Comparison of ENCODE assay signal across 19 cellular contexts in genomic region chrX:71537743-71538142, GRCh38. TPM values are rescaled to one million over a fixed set of nuclear protein-coding genes. Genes with fewer than 3 reads are reported as not detected.
DNase-seq lines count a peak whose midpoint lies in the region; ATAC-seq and TF ChIP-seq lines count a peak whose summit lies in the region.
"Had no signal": no experiment of that assay in that cellular context is flagged by ENCODE, and none has a peak within 500 bp of the region (broad histone marks: within the 10 kb centered on the region; RNA-seq: fewer than 3 reads in every experiment).

No MANE protein-coding gene starts in this region.

- H3K4me1 ChIP-seq in HEK293 (ENCODE audit: control insufficient read depth, insufficient read depth, low read length), result peaks cover 23% of the 10 kb centered on the region

- no peak overlapping the region for H3K27ac ChIP-seq in HEK293 (ENCODE audit: extremely low read depth, low read depth, low read length)
- H3K27ac ChIP-seq: BLaER1 treated with 17β-estradiol and CSF1 and Interleukin-3, amounts not matched to agents 10 nM and 100 nM; tibial artery; WERI-Rb-1 had no signal

- no peak overlapping the region for H3K27ac Mint-ChIP-seq in T-helper 2 cell treated with Interferon-gamma antibody and Interleukin-4, amounts not matched to agents 5 μg/mL and 100 μg/mL, for 36 hours
- H3K27ac Mint-ChIP-seq in activated T-helper 2 cell treated with anti-CD3 and anti-CD28 coated beads, Interferon-gamma antibody, Interleukin-2, Interleukin-4, amounts not matched to agents 10 μg/mL and 5 μg/mL and 100 μg/mL, durations not matched to agents 14 hours and 24 hours and 36 hours, result peak overlapping the region; percentile 28
- H3K27ac Mint-ChIP-seq in natural killer cell (peak overlapping the region; percentile 53 to 97), CD14-positive monocyte (peak overlapping the region in 1 of 7 donors; percentile 21)

- no peak for DNase-seq in T-helper 2 cell treated with Interferon-gamma antibody and Interleukin-4, amounts not matched to agents 5 μg/mL and 100 μg/mL, for 36 hours (ENCODE audit: low spot score)
- DNase-seq in T-helper 2 cell (no peak), natural killer cell (no peak), CD14-positive monocyte (ENCODE audit: low spot score) (no peak), activated gamma-delta T cell treated with Interleukin-2 at 50 U/mL for 16 hours (no peak), NCI-H146 (lab: John Stamatoyannopoulos, UW) (no peak)
- no peak for DNase-seq in activated T-helper 2 cell treated with anti-CD3 and anti-CD28 coated beads, Interferon-gamma antibody, Interleukin-2, Interleukin-4, amounts not matched to agents 10 μg/mL and 5 μg/mL and 100 μg/mL, durations not matched to agents 14 hours and 24 hours and 36 hours (ENCODE audit: low spot score)
- DNase-seq: 8988T; activated CD8-positive, alpha-beta memory T cell treated with anti-CD3 and anti-CD28 coated beads, Interleukin-2, amount 50 U/mL, for 4 hours; anterior cingulate cortex; foreskin fibroblast; NCI-H1105 treated with DMSO at 0.1 percent for 48 hours; NCI-H2171 treated with DMSO at 0.1 percent for 48 hours; stimulated activated CD4-positive, alpha-beta T cell treated with anti-CD3 and anti-CD28 coated beads, Interleukin-2, amount 100 ng/mL, for 48 hours; tibial artery; WERI-Rb-1 had no signal

- H3K4me3 Mint-ChIP-seq in T-helper 2 cell treated with Interferon-gamma antibody and Interleukin-4, amounts not matched to agents 5 μg/mL and 100 μg/mL, for 36 hours, result peak overlapping the region; percentile 73
- peak overlapping the region; percentile 72 for H3K4me3 Mint-ChIP-seq in activated T-helper 2 cell treated with anti-CD3 and anti-CD28 coated beads, Interferon-gamma antibody, Interleukin-2, Interleukin-4, amounts not matched to agents 10 μg/mL and 5 μg/mL and 100 μg/mL, durations not matched to agents 14 hours and 24 hours and 36 hours (ENCODE audit: low read depth)
- H3K4me3 Mint-ChIP-seq in natural killer cell (peak overlapping the region; percentile 77), CD14-positive monocyte (no peak overlapping the region)

- POLR2A ChIA-PET in HEK293 (lab: Yijun Ruan, JAX), result no interaction called here

- H3K27me3 Mint-ChIP-seq in T-helper 2 cell treated with Interferon-gamma antibody and Interleukin-4, amounts not matched to agents 5 μg/mL and 100 μg/mL, for 36 hours (ENCODE audit: low read depth), result no peaks in the 10 kb centered on the region
- H3K27me3 Mint-ChIP-seq in activated T-helper 2 cell treated with anti-CD3 and anti-CD28 coated beads, Interferon-gamma antibody, Interleukin-2, Interleukin-4, amounts not matched to agents 10 μg/mL and 5 μg/mL and 100 μg/mL, durations not matched to agents 14 hours and 24 hours and 36 hours (ENCODE audit: low read depth), result no peaks in the 10 kb centered on the region
- H3K27me3 Mint-ChIP-seq in natural killer cell (ENCODE audit: low read depth in 2 of 2) (no peaks in the 10 kb centered on the region), CD14-positive monocyte (ENCODE audit: low read depth in 3 of 3) (peaks cover 0 to 10% (median 0%) of the 10 kb centered on the region in 3 donors)

- H3K9me3 ChIP-seq in HEK293 (ENCODE audit: control insufficient read depth, insufficient read depth, low read depth, low read length), result no peaks in the 10 kb centered on the region
- H3K9me3 ChIP-seq: tibial artery had no signal

- H3K4me3 ChIP-seq in HEK293 (ENCODE audit: low read depth, low read length), result no peak overlapping the region
- H3K4me3 ChIP-seq: BLaER1 treated with 17β-estradiol and CSF1 and Interleukin-3, amounts not matched to agents 10 nM and 100 nM; tibial artery had no signal

- H3K36me3 ChIP-seq in HEK293 (ENCODE audit: control insufficient read depth in 2 of 2, insufficient read depth in 1 of 2, low read length in 2 of 2), result peaks cover 6 to 14% of the 10 kb centered on the region in 2 experiments
- H3K36me3 ChIP-seq: tibial artery had no signal

- peaks cover 40% of the 10 kb centered on the region for H3K4me1 Mint-ChIP-seq in T-helper 2 cell treated with Interferon-gamma antibody and Interleukin-4, amounts not matched to agents 5 μg/mL and 100 μg/mL, for 36 hours (ENCODE audit: low read depth)
- peaks cover 30% of the 10 kb centered on the region for H3K4me1 Mint-ChIP-seq in activated T-helper 2 cell treated with anti-CD3 and anti-CD28 coated beads, Interferon-gamma antibody, Interleukin-2, Interleukin-4, amounts not matched to agents 10 μg/mL and 5 μg/mL and 100 μg/mL, durations not matched to agents 14 hours and 24 hours and 36 hours (ENCODE audit: low read depth)
- H3K4me1 Mint-ChIP-seq in natural killer cell, result peaks cover 40 to 52% of the 10 kb centered on the region in 2 donors
- peaks cover 53% of the 10 kb centered on the region for H3K4me1 Mint-ChIP-seq in CD14-positive monocyte

- no peak for ATAC-seq in natural killer cell
- ATAC-seq: left lobe of liver had no signal

- H3K36me3 Mint-ChIP-seq in T-helper 2 cell treated with Interferon-gamma antibody and Interleukin-4, amounts not matched to agents 5 μg/mL and 100 μg/mL, for 36 hours (ENCODE audit: low read depth), result peaks cover 63% of the 10 kb centered on the region
- peaks cover 77% of the 10 kb centered on the region for H3K36me3 Mint-ChIP-seq in activated T-helper 2 cell treated with anti-CD3 and anti-CD28 coated beads, Interferon-gamma antibody, Interleukin-2, Interleukin-4, amounts not matched to agents 10 μg/mL and 5 μg/mL and 100 μg/mL, durations not matched to agents 14 hours and 24 hours and 36 hours (ENCODE audit: low read depth)
- H3K36me3 Mint-ChIP-seq in natural killer cell, result peaks cover 16% of the 10 kb centered on the region
- H3K36me3 Mint-ChIP-seq in CD14-positive monocyte, result peaks cover 7 to 12% of the 10 kb centered on the region in 2 donors

- no peak for TF ChIP-seq CTCF in HEK293 (tag by site-specific recombination; IDR thresholded peaks at IDR 0.05)
- no peak for TF ChIP-seq CTCF in natural killer cell (IDR thresholded peaks at IDR 0.05)
- no peak for TF ChIP-seq CTCF in CD14-positive monocyte (IDR thresholded peaks at IDR 0.05)

- intact Hi-C loops in activated T-helper 2 cell treated with anti-CD3 and anti-CD28 coated beads, Interferon-gamma antibody, Interleukin-2, Interleukin-4, amounts not matched to agents 10 μg/mL and 5 μg/mL and 100 μg/mL, durations not matched to agents 14 hours and 24 hours and 36 hours (cut with micrococcal nuclease), result loop anchor here (10.0 kb wide), 1 partner anchor 343 kb away; no protein-coding TSS in a partner anchor
- intact Hi-C loops in natural killer cell (cut with micrococcal nuclease), result loop anchor here (10.0 kb wide), 1 partner anchor 433 kb away; the partner anchor contains the start of gene CXorf65
- intact Hi-C loops in CD14-positive monocyte (cut with micrococcal nuclease), result no loop called here

- H3K9me3 Mint-ChIP-seq in T-helper 2 cell treated with Interferon-gamma antibody and Interleukin-4, amounts not matched to agents 5 μg/mL and 100 μg/mL, for 36 hours, result no peaks in the 10 kb centered on the region
- no peaks in the 10 kb centered on the region for H3K9me3 Mint-ChIP-seq in activated T-helper 2 cell treated with anti-CD3 and anti-CD28 coated beads, Interferon-gamma antibody, Interleukin-2, Interleukin-4, amounts not matched to agents 10 μg/mL and 5 μg/mL and 100 μg/mL, durations not matched to agents 14 hours and 24 hours and 36 hours
- H3K9me3 Mint-ChIP-seq in natural killer cell, result no peaks in the 10 kb centered on the region
- H3K9me3 Mint-ChIP-seq in CD14-positive monocyte, result peaks cover 0 to 16% (median 6%) of the 10 kb centered on the region in 7 donors

- CTCF ChIA-PET in HEK293 (lab: Yijun Ruan, JAX), result no interaction called here

TF ChIP-seq in HEK293, 187 proteins besides CTCF, POLR2A, EP300 and RAD21:
- TF ChIP-seq PRDM1 (tag by site-specific recombination; IDR thresholded peaks at IDR 0.05) (no peak), ZNF544 (tag by site-specific recombination; IDR thresholded peaks at IDR 0.05) (no peak), ZSCAN4 (tag by site-specific recombination; IDR thresholded peaks at IDR 0.05) (no peak), OSR2 (tag by site-specific recombination; IDR thresholded peaks at IDR 0.05) (no peak), ZNF776 (tag by site-specific recombination; IDR thresholded peaks at IDR 0.05; ENCODE audit: borderline replicate concordance) (no peak), KLF17 (tag by site-specific recombination; IDR thresholded peaks at IDR 0.05) (no peak), SCRT2 (tag by site-specific recombination; IDR thresholded peaks at IDR 0.05) (peak; percentile 44; the same call in 1 of the 2 replicates), ZNF76 (tag by site-specific recombination; IDR thresholded peaks at IDR 0.05; ENCODE audit: borderline replicate concordance, low read depth) (no peak)

RNA-seq across cellular contexts. Expression of gene OGT, which starts 4.8 kb away (rescaled TPM):
- total RNA-seq in activated T-helper 2 cell treated with anti-CD3 and anti-CD28 coated beads, Interferon-gamma antibody, Interleukin-2, Interleukin-4, amounts not matched to agents 10 μg/mL and 5 μg/mL and 100 μg/mL, durations not matched to agents 14 hours and 24 hours and 36 hours, result 224 and 231 TPM in 2 replicates
- total RNA-seq in natural killer cell, result 100 to 1,000 TPM; 489 to 721 (median 542) TPM
- polyA plus RNA-seq in CD14-positive monocyte, result 10 to 100 TPM; 11.7 to 14.0 TPM

RNA-seq across cellular contexts. Expression of gene GCNA, which starts 40.5 kb away (rescaled TPM):
- 3.4 and 3.5 TPM in 2 replicates for total RNA-seq in activated T-helper 2 cell treated with anti-CD3 and anti-CD28 coated beads, Interferon-gamma antibody, Interleukin-2, Interleukin-4, amounts not matched to agents 10 μg/mL and 5 μg/mL and 100 μg/mL, durations not matched to agents 14 hours and 24 hours and 36 hours
- total RNA-seq in natural killer cell, result 1 to 10 TPM; 3.6 to 4.5 (median 3.7) TPM
- polyA plus RNA-seq in CD14-positive monocyte, result under 1 TPM; 0.26 to 0.27 TPM

Comparison
In these comparisons a context has a peak if more than half of its experiments do, and no peak if none do; other contexts are left out.
1. H3K4me3 Mint-ChIP-seq: peak in T-helper 2 cell treated with Interferon-gamma antibody and Interleukin-4, amounts not matched to agents 5 μg/mL and 100 μg/mL, for 36 hours (single experiment), activated T-helper 2 cell treated with anti-CD3 and anti-CD28 coated beads, Interferon-gamma antibody, Interleukin-2, Interleukin-4, amounts not matched to agents 10 μg/mL and 5 μg/mL and 100 μg/mL, durations not matched to agents 14 hours and 24 hours and 36 hours (single experiment) and natural killer cell (single experiment); none in CD14-positive monocyte (0 of 2).
2. intact Hi-C loops: an anchor here in activated T-helper 2 cell treated with anti-CD3 and anti-CD28 coated beads, Interferon-gamma antibody, Interleukin-2, Interleukin-4, amounts not matched to agents 10 μg/mL and 5 μg/mL and 100 μg/mL, durations not matched to agents 14 hours and 24 hours and 36 hours (10.0 kb wide) and natural killer cell (10.0 kb wide); none called in CD14-positive monocyte.